1 cellular context compared by ENCODE assay signal in the genomic region with DNA sequence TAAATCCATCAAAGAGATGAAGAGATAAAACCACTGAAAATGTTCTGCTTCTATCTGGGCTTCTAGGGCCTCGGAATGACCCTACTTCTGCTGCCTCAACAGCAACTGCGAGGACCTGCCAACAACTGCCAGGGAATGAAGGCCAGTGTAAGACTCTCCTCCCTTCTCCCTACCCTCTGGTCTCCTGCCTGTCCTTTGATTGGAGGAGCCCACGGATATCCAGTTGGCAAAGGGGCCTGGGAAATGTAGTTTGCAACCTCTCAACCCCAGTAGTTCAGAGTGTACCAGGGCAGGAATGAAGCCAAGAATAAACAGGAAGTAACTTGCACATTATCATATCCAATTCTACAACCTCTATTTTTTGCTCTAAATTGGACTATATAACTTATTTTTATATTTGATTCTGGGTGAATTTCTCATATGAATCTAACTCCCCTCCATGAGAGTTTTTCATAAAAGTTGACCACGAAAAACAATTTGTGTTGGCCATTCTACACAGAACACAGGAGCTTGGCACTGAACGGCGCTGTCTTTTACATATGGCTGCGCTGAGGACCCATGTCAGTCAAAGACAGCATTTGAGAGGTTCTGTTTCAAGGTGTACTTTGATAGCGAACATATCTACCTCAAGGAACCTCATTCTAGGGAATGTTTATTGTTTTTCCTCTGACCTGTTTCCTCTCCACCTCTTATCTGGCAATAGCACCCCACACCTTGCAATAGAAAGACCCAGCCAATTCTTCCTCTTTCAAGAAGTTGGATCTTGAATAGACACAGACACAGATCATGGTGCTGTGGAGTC.
TF ChIP-seq lines count a peak whose summit lies in the region.

No MANE protein-coding gene starts in this region.

TF ChIP-seq in HCT116, 20 proteins besides CTCF, POLR2A, EP300 and RAD21 (continued from another document):
- TF ChIP-seq, protein P1, sequence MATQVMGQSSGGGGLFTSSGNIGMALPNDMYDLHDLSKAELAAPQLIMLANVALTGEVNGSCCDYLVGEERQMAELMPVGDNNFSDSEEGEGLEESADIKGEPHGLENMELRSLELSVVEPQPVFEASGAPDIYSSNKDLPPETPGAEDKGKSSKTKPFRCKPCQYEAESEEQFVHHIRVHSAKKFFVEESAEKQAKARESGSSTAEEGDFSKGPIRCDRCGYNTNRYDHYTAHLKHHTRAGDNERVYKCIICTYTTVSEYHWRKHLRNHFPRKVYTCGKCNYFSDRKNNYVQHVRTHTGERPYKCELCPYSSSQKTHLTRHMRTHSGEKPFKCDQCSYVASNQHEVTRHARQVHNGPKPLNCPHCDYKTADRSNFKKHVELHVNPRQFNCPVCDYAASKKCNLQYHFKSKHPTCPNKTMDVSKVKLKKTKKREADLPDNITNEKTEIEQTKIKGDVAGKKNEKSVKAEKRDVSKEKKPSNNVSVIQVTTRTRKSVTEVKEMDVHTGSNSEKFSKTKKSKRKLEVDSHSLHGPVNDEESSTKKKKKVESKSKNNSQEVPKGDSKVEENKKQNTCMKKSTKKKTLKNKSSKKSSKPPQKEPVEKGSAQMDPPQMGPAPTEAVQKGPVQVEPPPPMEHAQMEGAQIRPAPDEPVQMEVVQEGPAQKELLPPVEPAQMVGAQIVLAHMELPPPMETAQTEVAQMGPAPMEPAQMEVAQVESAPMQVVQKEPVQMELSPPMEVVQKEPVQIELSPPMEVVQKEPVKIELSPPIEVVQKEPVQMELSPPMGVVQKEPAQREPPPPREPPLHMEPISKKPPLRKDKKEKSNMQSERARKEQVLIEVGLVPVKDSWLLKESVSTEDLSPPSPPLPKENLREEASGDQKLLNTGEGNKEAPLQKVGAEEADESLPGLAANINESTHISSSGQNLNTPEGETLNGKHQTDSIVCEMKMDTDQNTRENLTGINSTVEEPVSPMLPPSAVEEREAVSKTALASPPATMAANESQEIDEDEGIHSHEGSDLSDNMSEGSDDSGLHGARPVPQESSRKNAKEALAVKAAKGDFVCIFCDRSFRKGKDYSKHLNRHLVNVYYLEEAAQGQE (IDR thresholded peaks at IDR 0.05; ENCODE audit: low read depth): no peak
- no peak for TF ChIP-seq EGR1 (IDR thresholded peaks at IDR 0.05; ENCODE audit: low read depth)
- TF ChIP-seq TCF7L2 (IDR thresholded peaks at IDR 0.05; ENCODE audit: borderline replicate concordance, extremely low read depth, insufficient read depth, insufficient read length): no peak
- TF ChIP-seq FOSL1 (IDR thresholded peaks at IDR 0.05; ENCODE audit: low read depth): no peak
- no peak for TF ChIP-seq EZH2 (IDR thresholded peaks at IDR 0.05)
- TF ChIP-seq, protein P2, sequence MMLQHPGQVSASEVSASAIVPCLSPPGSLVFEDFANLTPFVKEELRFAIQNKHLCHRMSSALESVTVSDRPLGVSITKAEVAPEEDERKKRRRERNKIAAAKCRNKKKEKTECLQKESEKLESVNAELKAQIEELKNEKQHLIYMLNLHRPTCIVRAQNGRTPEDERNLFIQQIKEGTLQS (IDR thresholded peaks at IDR 0.05): no peak
- TF ChIP-seq, protein P3, sequence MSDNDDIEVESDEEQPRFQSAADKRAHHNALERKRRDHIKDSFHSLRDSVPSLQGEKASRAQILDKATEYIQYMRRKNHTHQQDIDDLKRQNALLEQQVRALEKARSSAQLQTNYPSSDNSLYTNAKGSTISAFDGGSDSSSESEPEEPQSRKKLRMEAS (IDR thresholded peaks at IDR 0.05): no peak
- no peak for TF ChIP-seq CBX3 (IDR thresholded peaks at IDR 0.05; ENCODE audit: low read depth)
